Comparison of ENCODE assay signal across 11 cellular contexts in genomic region chrX:41666251-41666650, GRCh38. TPM values are rescaled to one million over a fixed set of nuclear protein-coding genes. Genes with fewer than 3 reads are reported as not detected.
DNase-seq lines count a peak whose midpoint lies in the region; ATAC-seq and TF ChIP-seq lines count a peak whose summit lies in the region.
"Had no signal": no experiment of that assay in that cellular context is flagged by ENCODE, and none has a peak within 500 bp of the region (broad histone marks: within the 10 kb centered on the region; RNA-seq: fewer than 3 reads in every experiment).

No MANE protein-coding gene starts in this region.

- no peaks in the 10 kb centered on the region for H3K79me2 ChIP-seq in HCT116 (ENCODE audit: insufficient read depth, low read length)

- WGBS in stomach, 5 donors, result 27 to 50% (median 44%) methylated on average over 1 of the region's 1 CpG

- intact Hi-C loops in HCT116 (cut with micrococcal nuclease) (no loop called here), stomach (cut with DNase I; ENCODE audit: low total_unique reads) (no loop called here)

- no TSS peak for BruUV-seq in HCT116 (replicated peaks; lab: Mats Ljungman, UMichigan)

- no peak for TF ChIP-seq EP300 in stomach (IDR thresholded peaks at IDR 0.05)

- no peak overlapping the region for H3K4me2 ChIP-seq in HCT116 (ENCODE audit: low read length)

- TF ChIP-seq CTCF in HCT116 (IDR thresholded peaks at IDR 0.05 in 2 of 3, conservative IDR thresholded peaks at IDR 0.05 in 1 of 3; ENCODE audit: borderline replicate concordance in 1 of 3, insufficient read depth in 1 of 3, low read depth in 2 of 3, low read length in 2 of 3) (no peak), stomach (IDR thresholded peaks at IDR 0.05) (no peak)

- no peak for TF ChIP-seq POLR2A in HCT116 (IDR thresholded peaks at IDR 0.05; ENCODE audit: borderline replicate concordance, extremely low read depth, insufficient read depth, insufficient read length)
- no peak for TF ChIP-seq POLR2A in stomach (IDR thresholded peaks at IDR 0.05)

- no peaks in the 10 kb centered on the region for H3K36me3 ChIP-seq in HCT116 (ENCODE audit: control insufficient read depth in 1 of 2, insufficient read depth in 2 of 2, low read length in 2 of 2)
- no peaks in the 10 kb centered on the region for H3K36me3 ChIP-seq in adipocyte (ENCODE audit: control insufficient read depth, insufficient read depth, low read length, severe bottlenecking)
- peaks cover 0 to 5% (median 2%) of the 10 kb centered on the region in 4 donors for H3K36me3 ChIP-seq in stomach

- CTCF ChIA-PET in HCT116 (lab: Charles Lee), result no interaction called here

- H2AFZ ChIP-seq in HCT116 (ENCODE audit: low read depth, low read length, poor library complexity, severe bottlenecking), result no peak overlapping the region

- H4K20me1 ChIP-seq in HCT116 (ENCODE audit: insufficient read depth), result no peaks in the 10 kb centered on the region

- H3K9me2 ChIP-seq in HCT116 (ENCODE audit: insufficient read depth), result no peaks in the 10 kb centered on the region

- H3K9ac ChIP-seq in HCT116 (ENCODE audit: low read length) (no peak overlapping the region), adipocyte (ENCODE audit: low read length) (no peak overlapping the region)

- H3K27ac ChIP-seq in HCT116 (ENCODE audit: low read depth, low read length), result no peak overlapping the region
- no peak overlapping the region for H3K27ac ChIP-seq in stomach

- no peak for ATAC-seq in HCT116
- ATAC-seq in GM21529 (IDR thresholded peaks at IDR 0.05; ENCODE audit: unreplicated experiment), result no peak

- H3K4me3 ChIP-seq in HCT116 (replicated peaks in 1 of 2; ENCODE audit: low read depth in 1 of 2, low read length in 2 of 2), result no peak overlapping the region
- no peak overlapping the region for H3K4me3 ChIP-seq in adipocyte (ENCODE audit: low read length)
- no peak overlapping the region for H3K4me3 ChIP-seq in stomach

- no peak for DNase-seq in HCT116 (ENCODE audit: low read depth, low spot score)
- peak; percentile 9 to 59 for DNase-seq in NOMO-1 (lab: John Stamatoyannopoulos, UW; ENCODE audit: unreplicated experiment in 2 of 2)
- peak; percentile 72 for DNase-seq in adipocyte (ENCODE audit: low read depth)
- DNase-seq in myocyte (ENCODE audit: low read depth), result peak; percentile 9
- no peak for DNase-seq in stomach
- no peak for DNase-seq in DMS79 (lab: John Stamatoyannopoulos, UW)
- DNase-seq: activated gamma-delta T cell; effector CD4-positive, alpha-beta T cell; MM.1S; NCI-H774 had no signal

- no peaks in the 10 kb centered on the region for H3K9me3 ChIP-seq in HCT116 (ENCODE audit: control insufficient read depth in 1 of 2, insufficient read depth in 1 of 2, low read depth in 1 of 2, low read length in 2 of 2)
- H3K9me3 ChIP-seq in adipocyte (ENCODE audit: control insufficient read depth, low read length), result no peaks in the 10 kb centered on the region
- no peaks in the 10 kb centered on the region for H3K9me3 ChIP-seq in stomach

- H3K27me3 ChIP-seq in HCT116 (ENCODE audit: insufficient read depth, low read length), result no peaks in the 10 kb centered on the region
- H3K27me3 ChIP-seq in adipocyte (replicated peaks; ENCODE audit: control insufficient read depth, insufficient read depth, low read length), result peaks cover 6% of the 10 kb centered on the region
- peaks cover 0 to 5% (median 0%) of the 10 kb centered on the region in 3 donors for H3K27me3 ChIP-seq in stomach

- RAD21 ChIA-PET in HCT116 (lab: Charles Lee; ENCODE audit: low non-redundant PET in 1 of 2, low total read pairs in 2 of 2, uncharacterized antibody in 2 of 2, unreplicated experiment in 2 of 2), result no interaction called here

- POLR2A ChIA-PET in HCT116 (lab: Charles Lee), result no interaction called here

- H3K4me1 ChIP-seq in HCT116 (ENCODE audit: control insufficient read depth in 1 of 2, insufficient read depth in 2 of 2, low read length in 2 of 2) (no peaks in the 10 kb centered on the region), adipocyte (ENCODE audit: control insufficient read depth, insufficient read depth, low read length) (peaks cover 11% of the 10 kb centered on the region), stomach (peaks cover 0 to 7% (median 0%) of the 10 kb centered on the region in 4 donors)

- no peak for TF ChIP-seq RAD21 in HCT116 (IDR thresholded peaks at IDR 0.05; ENCODE audit: low read depth)

TF ChIP-seq in HCT116, 20 proteins besides CTCF, POLR2A, EP300 and RAD21:
- no peak for TF ChIP-seq YY1 (IDR thresholded peaks at IDR 0.05; ENCODE audit: extremely low read depth, insufficient replicate concordance, low read depth, low read length)
- TF ChIP-seq CEBPB (IDR thresholded peaks at IDR 0.05; ENCODE audit: low read depth), result 0 out of 2 replicates have a peak, but pooled peaks have one; percentile 29

RNA-seq across cellular contexts. Expression of gene GPR34, which starts 22.5 kb away (rescaled TPM):
- total RNA-seq in HCT116 (2021; ENCODE audit: unreplicated experiment) (not detected), myocyte (0.21 TPM in 1 of 2 replicates, not detected in the other), stomach (10 to 100 TPM in 2 of 5 donors, 1 to 10 TPM in 1, under 1 TPM in 1, not detected in 1; 0.45 to 10.1 (median 7.6) TPM)
- polyA plus RNA-seq in HCT116 (2012), result 0.05 TPM in 1 of 2 replicates, not detected in the other
- polyA plus RNA-seq in myocyte (2012), result 0.10 TPM
- 1 to 10 TPM; 1.5 to 7.5 (median 6.2) TPM for polyA plus RNA-seq in stomach

RNA-seq across cellular contexts. Expression of gene GPR82, which starts 57.7 kb away (rescaled TPM):
- total RNA-seq in HCT116 (2021; ENCODE audit: unreplicated experiment) (not detected), myocyte (not detected in 2 replicates), stomach (under 1 TPM in 3 of 5 donors, not detected in 2; under 0.01 to 0.37 (median 0.29) TPM)
- 0.21 TPM in 1 of 2 replicates, not detected in the other for polyA plus RNA-seq in HCT116 (2012)
- 0.06 TPM for polyA plus RNA-seq in myocyte (2012)
- under 1 TPM in 2 of 3 donors, not detected in 1; 0.18 to 0.25 TPM for polyA plus RNA-seq in stomach

Comparison
In these comparisons a context has a peak if more than half of its experiments do, and no peak if none do; other contexts are left out.
1. DNase-seq: peak in NOMO-1 (2 of 2), adipocyte (single experiment) and myocyte (single experiment); none in HCT116 (single experiment), stomach (single experiment) and DMS79 (single experiment).